ENCODE assay signal across 14 cellular contexts in genomic region chr6:149231786-149232185, GRCh38.
DNase-seq lines count a peak whose midpoint lies in the region; ATAC-seq, FAIRE-seq and TF ChIP-seq lines count a peak whose summit lies in the region.
"Had no signal": no experiment of that assay in that cellular context is flagged by ENCODE, and none has a peak within 500 bp of the region (broad histone marks: within the 10 kb centered on the region; RNA-seq: fewer than 3 reads in every experiment).

No MANE protein-coding gene starts in this region.

- FAIRE-seq in RCC 7860 (lab: Jason Lieb, UNC) = no peak
- FAIRE-seq: GM19239 had no signal

- H3K79me1 ChIP-seq in mesenchymal stem cell (replicated peaks; ENCODE audit: low read length, poor library complexity, severe bottlenecking) = no peaks in the 10 kb centered on the region

- no peak overlapping the region for H2BK5ac ChIP-seq in mesenchymal stem cell (ENCODE audit: low read depth, low read length, poor library complexity, severe bottlenecking)

- peaks cover 3% of the 10 kb centered on the region for H3K9me3 Mint-ChIP-seq in stimulated activated naive CD8-positive, alpha-beta T cell treated with anti-CD3 and anti-CD28 coated beads, Interleukin-15, Interleukin-2, amounts not matched to agents 100 ng/mL and 50 ng/mL, for 24 hours
- H3K9me3 Mint-ChIP-seq in stimulated activated naive CD8-positive, alpha-beta T cell treated with anti-CD3 and anti-CD28 coated beads, Interleukin-15, amount 100 ng/mL, for 72 hours = no peaks in the 10 kb centered on the region
- H3K9me3 Mint-ChIP-seq in activated naive CD8-positive, alpha-beta T cell treated with anti-CD3 and anti-CD28 coated beads, Interleukin-2, amount 50 U/mL, for 24 hours = no peaks in the 10 kb centered on the region

- H3K18ac ChIP-seq in mesenchymal stem cell (ENCODE audit: low read depth in 1 of 2, low read length in 2 of 2) = peak overlapping the region in 1 of 2 experiments; percentile 68

- H3K27ac ChIP-seq in mesenchymal stem cell (ENCODE audit: low read length, poor library complexity, severe bottlenecking) = peak overlapping the region; percentile 15
- H3K27ac ChIP-seq in vagina = peak overlapping the region; percentile 5
- H3K27ac ChIP-seq: colonic mucosa, gastrocnemius medialis, thyroid gland had no signal

- no peak overlapping the region for H4K8ac ChIP-seq in mesenchymal stem cell (ENCODE audit: low read length)

- H3K9ac ChIP-seq in mesenchymal stem cell (ENCODE audit: low read length) = no peak overlapping the region

- no peak for DNase-seq in stimulated activated naive CD8-positive, alpha-beta T cell treated with anti-CD3 and anti-CD28 coated beads, Interleukin-15, amount 100 ng/mL, for 72 hours
- no peak for DNase-seq in activated naive CD8-positive, alpha-beta T cell treated with anti-CD3 and anti-CD28 coated beads, Interleukin-2, amount 50 U/mL, for 24 hours
- peak; percentile 71 for DNase-seq in mesenchymal stem cell
- no peak for DNase-seq in vagina (ENCODE audit: extremely low spot score in 2 of 2)
- no peak for DNase-seq in cortex of kidney (lab: John Stamatoyannopoulos, UW)
- DNase-seq in RCC 7860 (ENCODE audit: low spot score) = no peak
- DNase-seq in NCI-H226 = no peak
- DNase-seq: colonic mucosa, gastrocnemius medialis, left cardiac atrium, NCI-H526 treated with DMSO at 0.1 percent for 48 hours, thyroid gland had no signal

- H3K27me3 ChIP-seq in mesenchymal stem cell (ENCODE audit: control insufficient read depth in 1 of 2, insufficient read depth in 1 of 2, low read length in 2 of 2) (no peaks in the 10 kb centered on the region), vagina (no peaks in the 10 kb centered on the region)
- H3K27me3 ChIP-seq: colonic mucosa, gastrocnemius medialis, thyroid gland had no signal

- H3K36me3 ChIP-seq in mesenchymal stem cell (ENCODE audit: control insufficient read depth in 1 of 2, insufficient read depth in 2 of 2, low read depth in 1 of 2, low read length in 2 of 2) (no peaks in the 10 kb centered on the region), vagina (no peaks in the 10 kb centered on the region)
- H3K36me3 ChIP-seq: colonic mucosa, gastrocnemius medialis, thyroid gland had no signal

- peaks cover 16% of the 10 kb centered on the region for H3K4me1 ChIP-seq in mesenchymal stem cell (ENCODE audit: control insufficient read depth, insufficient read depth, low read depth, low read length)
- H3K4me1 ChIP-seq in vagina = peaks cover 29% of the 10 kb centered on the region
- H3K4me1 ChIP-seq: colonic mucosa, gastrocnemius medialis, thyroid gland had no signal

- TF ChIP-seq CTCF in vagina (IDR thresholded peaks at IDR 0.05) = no peak

- peak overlapping the region; percentile 95 for H3K27ac Mint-ChIP-seq in stimulated activated naive CD8-positive, alpha-beta T cell treated with anti-CD3 and anti-CD28 coated beads, Interleukin-15, Interleukin-2, amounts not matched to agents 100 ng/mL and 50 ng/mL, for 24 hours
- peak overlapping the region in 1 of 2 donors; percentile 5 for H3K27ac Mint-ChIP-seq in stimulated activated naive CD8-positive, alpha-beta T cell treated with anti-CD3 and anti-CD28 coated beads, Interleukin-15, amount 100 ng/mL, for 72 hours
- peak overlapping the region; percentile 98 for H3K27ac Mint-ChIP-seq in activated naive CD8-positive, alpha-beta T cell treated with anti-CD3 and anti-CD28 coated beads, Interleukin-2, amount 50 U/mL, for 24 hours

- peak overlapping the region; percentile 40 for H2BK120ac ChIP-seq in mesenchymal stem cell (ENCODE audit: low read depth, low read length)

- H3K4me3 Mint-ChIP-seq in stimulated activated naive CD8-positive, alpha-beta T cell treated with anti-CD3 and anti-CD28 coated beads, Interleukin-15, Interleukin-2, amounts not matched to agents 100 ng/mL and 50 ng/mL, for 24 hours = peak overlapping the region; percentile 47
- H3K4me3 Mint-ChIP-seq in stimulated activated naive CD8-positive, alpha-beta T cell treated with anti-CD3 and anti-CD28 coated beads, Interleukin-15, amount 100 ng/mL, for 72 hours = peak overlapping the region in 1 of 2 donors; percentile 31
- no peak overlapping the region for H3K4me3 Mint-ChIP-seq in activated naive CD8-positive, alpha-beta T cell treated with anti-CD3 and anti-CD28 coated beads, Interleukin-2, amount 50 U/mL, for 24 hours

- WGBS in mesenchymal stem cell = 55% methylated on average over 6 of the region's 7 CpGs

- H2BK15ac ChIP-seq in mesenchymal stem cell (ENCODE audit: low read depth, poor library complexity, severe bottlenecking) = no peak overlapping the region

- H2BK12ac ChIP-seq in mesenchymal stem cell (ENCODE audit: low read length in 2 of 2) = peak overlapping the region; percentile 59 to 72

- H3K14ac ChIP-seq in mesenchymal stem cell (ENCODE audit: low read length in 2 of 2) = no peak overlapping the region

- no peak overlapping the region for H2AK5ac ChIP-seq in mesenchymal stem cell (ENCODE audit: low read length, severe bottlenecking)

- no peak overlapping the region for H2AFZ ChIP-seq in mesenchymal stem cell (ENCODE audit: low read depth, low read length)

- H3K23ac ChIP-seq in mesenchymal stem cell (ENCODE audit: low read length in 2 of 2) = no peak overlapping the region

- no peaks in the 10 kb centered on the region for H3K27me3 Mint-ChIP-seq in stimulated activated naive CD8-positive, alpha-beta T cell treated with anti-CD3 and anti-CD28 coated beads, Interleukin-15, Interleukin-2, amounts not matched to agents 100 ng/mL and 50 ng/mL, for 24 hours
- H3K27me3 Mint-ChIP-seq in stimulated activated naive CD8-positive, alpha-beta T cell treated with anti-CD3 and anti-CD28 coated beads, Interleukin-15, amount 100 ng/mL, for 72 hours = no peaks in the 10 kb centered on the region
- H3K27me3 Mint-ChIP-seq in activated naive CD8-positive, alpha-beta T cell treated with anti-CD3 and anti-CD28 coated beads, Interleukin-2, amount 50 U/mL, for 24 hours = no peaks in the 10 kb centered on the region

- ATAC-seq in stimulated activated naive CD8-positive, alpha-beta T cell treated with anti-CD3 and anti-CD28 coated beads, Interleukin-15, amount 100 ng/mL, for 72 hours = no peak
- no peak for ATAC-seq in activated naive CD8-positive, alpha-beta T cell treated with anti-CD3 and anti-CD28 coated beads, Interleukin-2, amount 50 U/mL, for 24 hours

- TF ChIP-seq POLR2A in vagina (IDR thresholded peaks at IDR 0.05) = no peak

- H4K91ac ChIP-seq in mesenchymal stem cell (ENCODE audit: low read length) = no peak overlapping the region

- intact Hi-C loops in vagina (cut with DNase I) = no loop called here

- H3K9me3 ChIP-seq in mesenchymal stem cell (ENCODE audit: control insufficient read depth, low read length) (no peaks in the 10 kb centered on the region), vagina (no peaks in the 10 kb centered on the region)
- H3K9me3 ChIP-seq: colonic mucosa, gastrocnemius medialis, thyroid gland had no signal

- H3K4me3 ChIP-seq in mesenchymal stem cell (ENCODE audit: insufficient read depth in 1 of 2, low read depth in 1 of 2, low read length in 2 of 2) = no peak overlapping the region
- no peak overlapping the region for H3K4me3 ChIP-seq in vagina
- H3K4me3 ChIP-seq: colonic mucosa, gastrocnemius medialis, thyroid gland had no signal

- no peak overlapping the region for H3K4me2 ChIP-seq in mesenchymal stem cell (ENCODE audit: low read length, poor library complexity, severe bottlenecking)

- H3K4me1 Mint-ChIP-seq in stimulated activated naive CD8-positive, alpha-beta T cell treated with anti-CD3 and anti-CD28 coated beads, Interleukin-15, Interleukin-2, amounts not matched to agents 100 ng/mL and 50 ng/mL, for 24 hours (ENCODE audit: low read depth) = peaks cover 61% of the 10 kb centered on the region
- peaks cover 52% of the 10 kb centered on the region for H3K4me1 Mint-ChIP-seq in stimulated activated naive CD8-positive, alpha-beta T cell treated with anti-CD3 and anti-CD28 coated beads, Interleukin-15, amount 100 ng/mL, for 72 hours
- H3K4me1 Mint-ChIP-seq in activated naive CD8-positive, alpha-beta T cell treated with anti-CD3 and anti-CD28 coated beads, Interleukin-2, amount 50 U/mL, for 24 hours = peaks cover 59% of the 10 kb centered on the region

- H3K36me3 Mint-ChIP-seq in stimulated activated naive CD8-positive, alpha-beta T cell treated with anti-CD3 and anti-CD28 coated beads, Interleukin-15, Interleukin-2, amounts not matched to agents 100 ng/mL and 50 ng/mL, for 24 hours (ENCODE audit: low read depth) = peaks cover 4% of the 10 kb centered on the region
- H3K36me3 Mint-ChIP-seq in activated naive CD8-positive, alpha-beta T cell treated with anti-CD3 and anti-CD28 coated beads, Interleukin-2, amount 50 U/mL, for 24 hours (ENCODE audit: low read depth) = no peaks in the 10 kb centered on the region

- peak overlapping the region in 1 of 2 experiments; percentile 76 for H3K4ac ChIP-seq in mesenchymal stem cell (ENCODE audit: low read depth in 1 of 2, low read length in 2 of 2)
